ENCODE assay signal across 1 cellular context in genomic region chr7:101212014-101212413, GRCh38.
TF ChIP-seq lines count a peak whose summit lies in the region.

No MANE protein-coding gene starts in this region.

TF ChIP-seq in GM23338, 12 proteins besides CTCF, POLR2A, EP300 and RAD21:
- TF ChIP-seq CREB1 (CRISPR knock-in tag; IDR thresholded peaks at IDR 0.05; ENCODE audit: low read depth) (no peak), POLR2AphosphoS5 (IDR thresholded peaks at IDR 0.05; ENCODE audit: low read depth) (no peak)
